9 cellular contexts compared by ENCODE assay signal in genomic region chr16:4626396-4626795, GRCh38. TPM values are rescaled to one million over a fixed set of nuclear protein-coding genes. Genes with fewer than 3 reads are reported as not detected.
A peak's percentile ranks its signal among the peaks of the same experiment; 100 is the strongest.
DNase-seq lines count a peak whose midpoint lies in the region; ATAC-seq and TF ChIP-seq lines count a peak whose summit lies in the region.
"Had no signal": no experiment of that assay in that cellular context is flagged by ENCODE, and none has a peak within 500 bp of the region (broad histone marks: within the 10 kb centered on the region; RNA-seq: fewer than 3 reads in every experiment).

No MANE protein-coding gene starts in this region.

- no peak overlapping the region for H2AFZ ChIP-seq in neural progenitor cell (replicated peaks)

- H3K9me3 ChIP-seq in CD4-positive, CD25-positive, alpha-beta regulatory T cell (ENCODE audit: control insufficient read depth in 2 of 2, low read length in 2 of 2) = no peaks in the 10 kb centered on the region
- H3K9me3 ChIP-seq in MG63 (peaks cover 4% of the 10 kb centered on the region; the same call in 1 of the 2 replicates), duodenal mucosa (ENCODE audit: control insufficient read depth in 1 of 2, low read length in 2 of 2) (peaks cover 2 to 4% of the 10 kb centered on the region in 2 donors), neural progenitor cell (ENCODE audit: low read depth) (no peaks in the 10 kb centered on the region)

- no peak for TF ChIP-seq CTCF in neural progenitor cell (IDR thresholded peaks at IDR 0.05)

- H3K27ac Mint-ChIP-seq in CD4-positive, CD25-positive, alpha-beta regulatory T cell = peak overlapping the region; percentile 49 to 98 (median 93)
- H3K27ac Mint-ChIP-seq in neural progenitor cell = no peak overlapping the region

- ATAC-seq in CD4-positive, CD25-positive, alpha-beta regulatory T cell (ENCODE audit: low read depth in 2 of 2) = no peak

- H3K9ac ChIP-seq in duodenal mucosa (ENCODE audit: low read depth in 1 of 2, low read length in 2 of 2) = peak overlapping the region; percentile 86 to 87
- no peak overlapping the region for H3K9ac ChIP-seq in neural progenitor cell

- H3K4me2 ChIP-seq in neural progenitor cell = no peak overlapping the region

- H4K20me1 ChIP-seq in neural progenitor cell (ENCODE audit: low read depth) = peaks cover 43% of the 10 kb centered on the region

- H3K4me3 Mint-ChIP-seq in CD4-positive, CD25-positive, alpha-beta regulatory T cell = peak overlapping the region; percentile 92 to 99 (median 95)
- peak overlapping the region; percentile 99 for H3K4me3 Mint-ChIP-seq in neural progenitor cell

- peaks cover 5% of the 10 kb centered on the region for H3K27me3 Mint-ChIP-seq in CD4-positive, CD25-positive, alpha-beta regulatory T cell
- peaks cover 8% of the 10 kb centered on the region for H3K27me3 Mint-ChIP-seq in neural progenitor cell (ENCODE audit: insufficient read depth, low read depth)

- peak overlapping the region; percentile 83 for H3K4me3 ChIP-seq in CD4-positive, CD25-positive, alpha-beta regulatory T cell (ENCODE audit: low read depth, low read length)
- H3K4me3 ChIP-seq in MG63 (peak overlapping the region; percentile 77), duodenal mucosa (ENCODE audit: low read depth in 1 of 2, low read length in 2 of 2) (peak overlapping the region; percentile 72 to 87), neural progenitor cell (no peak overlapping the region)

- peaks cover 26% of the 10 kb centered on the region for H3K4me1 ChIP-seq in CD4-positive, CD25-positive, alpha-beta regulatory T cell (ENCODE audit: control insufficient read depth, insufficient read depth, low read length, poor library complexity, severe bottlenecking)
- peaks cover 22 to 23% of the 10 kb centered on the region in 2 donors for H3K4me1 ChIP-seq in duodenal mucosa (ENCODE audit: control insufficient read depth in 1 of 2, insufficient read depth in 2 of 2, low read length in 2 of 2)
- H3K4me1 ChIP-seq in neural progenitor cell = peaks cover 7% of the 10 kb centered on the region

- H3K27me3 ChIP-seq in CD4-positive, CD25-positive, alpha-beta regulatory T cell (ENCODE audit: control insufficient read depth, insufficient read depth, low read length) = no peaks in the 10 kb centered on the region
- no peaks in the 10 kb centered on the region for H3K27me3 ChIP-seq in MG63
- no peaks in the 10 kb centered on the region for H3K27me3 ChIP-seq in duodenal mucosa (ENCODE audit: control insufficient read depth in 1 of 2, insufficient read depth in 2 of 2, low read length in 2 of 2)
- no peaks in the 10 kb centered on the region for H3K27me3 ChIP-seq in neural progenitor cell

- H3K36me3 ChIP-seq in CD4-positive, CD25-positive, alpha-beta regulatory T cell (ENCODE audit: control insufficient read depth, insufficient read depth, low read length) = peaks cover 2% of the 10 kb centered on the region
- peaks cover 38% of the 10 kb centered on the region for H3K36me3 ChIP-seq in MG63
- H3K36me3 ChIP-seq in duodenal mucosa (ENCODE audit: control insufficient read depth in 1 of 2, insufficient read depth in 2 of 2, low read length in 2 of 2) = no peaks in the 10 kb centered on the region
- H3K36me3 ChIP-seq in neural progenitor cell = no peaks in the 10 kb centered on the region

- H3K9me3 Mint-ChIP-seq in CD4-positive, CD25-positive, alpha-beta regulatory T cell = peaks cover 0 to 3% (median 0%) of the 10 kb centered on the region in 7 donors
- H3K9me3 Mint-ChIP-seq in neural progenitor cell = peaks cover 12% of the 10 kb centered on the region

- H3K79me2 ChIP-seq in neural progenitor cell (ENCODE audit: low read depth) = peaks cover 63% of the 10 kb centered on the region

- peaks cover 5% of the 10 kb centered on the region for H3K36me3 Mint-ChIP-seq in CD4-positive, CD25-positive, alpha-beta regulatory T cell
- H3K36me3 Mint-ChIP-seq in neural progenitor cell = peaks cover 25% of the 10 kb centered on the region

- H3K4me1 Mint-ChIP-seq in CD4-positive, CD25-positive, alpha-beta regulatory T cell = peaks cover 12 to 45% (median 32%) of the 10 kb centered on the region in 4 donors
- H3K4me1 Mint-ChIP-seq in neural progenitor cell = peaks cover 22% of the 10 kb centered on the region

- peak overlapping the region; percentile 81 for H3K27ac ChIP-seq in CD4-positive, CD25-positive, alpha-beta regulatory T cell (ENCODE audit: insufficient read depth, low read length, poor library complexity, severe bottlenecking)
- no peak overlapping the region for H3K27ac ChIP-seq in duodenal mucosa (ENCODE audit: low read depth, low read length)
- no peak overlapping the region for H3K27ac ChIP-seq in neural progenitor cell
- H3K27ac ChIP-seq: SK-N-MC had no signal

- DNase-seq in CD4-positive, CD25-positive, alpha-beta regulatory T cell = no peak
- DNase-seq in MG63 = no peak
- peak; percentile 1 for DNase-seq in neural progenitor cell (ENCODE audit: low spot score)
- DNase-seq in inferior parietal cortex (ENCODE audit: extremely low spot score) = no peak
- DNase-seq in NCI-H2081 treated with DMSO at 0.1 percent for 48 hours (lab: John Stamatoyannopoulos, UW) = no peak
- no peak for DNase-seq in effector CD8-positive, alpha-beta T cell (lab: John Stamatoyannopoulos, UW)
- no peak for DNase-seq in NCI-H2029 treated with DMSO at 0.1 percent for 48 hours (lab: John Stamatoyannopoulos, UW)

- peaks cover 14% of the 10 kb centered on the region for H3F3A ChIP-seq in neural progenitor cell (ENCODE audit: low read depth)

RNA-seq across cellular contexts. Expression of gene MGRN1, which starts 1.8 kb away (rescaled TPM):
- total RNA-seq in CD4-positive, CD25-positive, alpha-beta regulatory T cell = 78.2 TPM
- 1 to 10 TPM; 2.5 to 4.7 (median 4.4) TPM for polyA plus RNA-seq in CD4-positive, CD25-positive, alpha-beta regulatory T cell
- 8.3 and 13.8 TPM in 2 replicates for total RNA-seq in MG63 (2014; rRNA removed; shearing (Covaris generic); ENCODE audit: low replicate concordance)
- 17.5 and 22.4 TPM in 2 replicates for total RNA-seq in neural progenitor cell (ENCODE audit: low replicate concordance)

RNA-seq across cellular contexts. Expression of gene UBALD1, which starts 11.7 kb away (rescaled TPM):
- 53.7 TPM for total RNA-seq in CD4-positive, CD25-positive, alpha-beta regulatory T cell
- 1 to 10 TPM; 5.1 to 7.3 (median 5.4) TPM for polyA plus RNA-seq in CD4-positive, CD25-positive, alpha-beta regulatory T cell
- total RNA-seq in MG63 (2014; rRNA removed; shearing (Covaris generic); ENCODE audit: low replicate concordance) = 18.7 and 29.4 TPM in 2 replicates
- 0.97 and 11.9 TPM in 2 replicates for total RNA-seq in neural progenitor cell (ENCODE audit: low replicate concordance)
